ENCODE assay signal across 9 cellular contexts in the genomic region with DNA sequence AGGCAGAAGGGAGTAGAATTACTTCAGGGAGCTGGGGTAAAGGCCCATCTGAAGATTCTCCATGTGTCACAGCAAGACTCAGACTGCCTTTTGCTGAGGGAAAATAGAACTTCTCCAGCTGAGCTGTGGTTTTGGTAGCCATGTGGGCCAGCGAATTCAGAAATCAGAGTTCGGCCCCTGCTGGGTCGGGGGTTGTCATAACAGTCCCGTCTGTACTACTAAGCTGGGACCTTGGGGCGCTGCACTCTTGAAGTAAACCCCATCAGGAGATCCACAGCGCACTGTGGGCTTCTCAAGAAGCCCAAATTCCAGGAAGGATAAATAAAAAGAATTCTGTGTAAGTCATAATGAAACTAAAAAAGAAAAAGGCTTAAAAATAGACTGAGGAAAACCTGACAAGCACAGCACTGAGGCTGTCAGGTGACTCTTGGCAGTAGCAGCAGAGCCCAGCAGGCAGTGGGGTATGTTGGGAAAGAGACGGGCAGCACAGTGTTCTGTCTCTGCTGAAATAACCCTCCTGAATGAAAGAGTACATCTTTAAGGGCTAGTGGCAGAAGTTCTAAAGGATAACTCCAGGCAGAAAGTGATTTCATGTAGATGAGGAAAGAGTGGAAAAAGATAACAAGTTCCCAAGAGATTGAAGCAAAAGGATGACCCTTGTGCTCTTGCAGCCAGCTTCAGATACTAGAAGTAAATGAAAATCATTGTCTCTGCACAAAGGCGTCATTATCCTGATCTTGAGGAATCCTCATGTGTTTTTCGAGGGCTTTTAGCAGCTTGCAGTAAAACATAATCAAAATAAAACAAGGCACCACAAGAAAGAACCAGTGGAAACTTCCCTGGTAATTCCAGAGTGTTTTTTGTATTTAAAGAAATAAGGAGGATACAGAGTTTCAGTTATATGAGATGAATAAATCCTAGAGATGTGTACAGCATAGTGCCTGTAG.
DNase-seq lines count a peak whose midpoint lies in the region; ATAC-seq and TF ChIP-seq lines count a peak whose summit lies in the region.
"Had no signal": no experiment of that assay in that cellular context is flagged by ENCODE, and none has a peak within 500 bp of the region (broad histone marks: within the 10 kb centered on the region; RNA-seq: fewer than 3 reads in every experiment).

No MANE protein-coding gene starts in this region.

- peak overlapping the region in 5 of 6 donors; percentile 8 to 65 (median 58) for H3K27ac Mint-ChIP-seq in immature natural killer cell

- ATAC-seq in GM18909 (IDR thresholded peaks at IDR 0.05; ENCODE audit: poor library complexity, unreplicated experiment) (no peak), HG03139 (IDR thresholded peaks at IDR 0.05; ENCODE audit: unreplicated experiment) (no peak)

- peaks cover 0 to 3% (median 0%) of the 10 kb centered on the region in 3 donors for H3K27me3 Mint-ChIP-seq in immature natural killer cell (ENCODE audit: low read depth in 3 of 3)

- DNase-seq in NCI-H2227 (lab: John Stamatoyannopoulos, UW; ENCODE audit: unreplicated experiment) (peak; percentile 2), immature natural killer cell (no peak), GM13977 (ENCODE audit: low spot score) (no peak), NCI-H526 (lab: John Stamatoyannopoulos, UW) (no peak)
- peak; percentile 30 for DNase-seq in activated naive CD4-positive, alpha-beta T cell treated with anti-CD3 and anti-CD28 coated beads, Interleukin-2, amount 50 U/mL, for 16 hours
- peak; percentile 49 for DNase-seq in stimulated activated CD8-positive, alpha-beta memory T cell treated with anti-CD3 and anti-CD28 coated beads, Interleukin-4, amount 100 ng/mL, for 24 hours (ENCODE audit: low read depth)
- DNase-seq: NCI-H226 had no signal

- no peak overlapping the region for H3K4me3 Mint-ChIP-seq in immature natural killer cell

- peaks cover 13 to 28% (median 25%) of the 10 kb centered on the region in 3 donors for H3K36me3 Mint-ChIP-seq in immature natural killer cell

- H3K9me3 Mint-ChIP-seq in immature natural killer cell = no peaks in the 10 kb centered on the region

- no peak for TF ChIP-seq CTCF in GM13977 (IDR thresholded peaks at IDR 0.05; ENCODE audit: extremely low read depth, insufficient read depth, missing control alignments)

- peaks cover 34 to 46% of the 10 kb centered on the region in 2 donors for H3K4me1 Mint-ChIP-seq in immature natural killer cell

- in situ Hi-C loops in GM13977 (cut with MboI; ENCODE audit: low pct_unique_long_range_greater_than_20kb, low sequenced_read_pairs, unreplicated experiment) = no loop called here

Comparison
In these comparisons a context has a peak if more than half of its experiments do, and no peak if none do; other contexts are left out.
1. DNase-seq: peak in NCI-H2227 (single experiment), activated naive CD4-positive, alpha-beta T cell treated with anti-CD3 and anti-CD28 coated beads, Interleukin-2, amount 50 U/mL, for 16 hours (single experiment) and stimulated activated CD8-positive, alpha-beta memory T cell treated with anti-CD3 and anti-CD28 coated beads, Interleukin-4, amount 100 ng/mL, for 24 hours (single experiment); none in immature natural killer cell (0 of 3), GM13977 (single experiment) and NCI-H526 (0 of 2).